1 cellular context compared by ENCODE assay signal in genomic region chr14:38548091-38548490, GRCh38.
TF ChIP-seq lines count a peak whose summit lies in the region.

No MANE protein-coding gene starts in this region.

TF ChIP-seq in IMR-90, 13 proteins besides CTCF, POLR2A, EP300 and RAD21 (continued from another document):
- TF ChIP-seq, protein P1, sequence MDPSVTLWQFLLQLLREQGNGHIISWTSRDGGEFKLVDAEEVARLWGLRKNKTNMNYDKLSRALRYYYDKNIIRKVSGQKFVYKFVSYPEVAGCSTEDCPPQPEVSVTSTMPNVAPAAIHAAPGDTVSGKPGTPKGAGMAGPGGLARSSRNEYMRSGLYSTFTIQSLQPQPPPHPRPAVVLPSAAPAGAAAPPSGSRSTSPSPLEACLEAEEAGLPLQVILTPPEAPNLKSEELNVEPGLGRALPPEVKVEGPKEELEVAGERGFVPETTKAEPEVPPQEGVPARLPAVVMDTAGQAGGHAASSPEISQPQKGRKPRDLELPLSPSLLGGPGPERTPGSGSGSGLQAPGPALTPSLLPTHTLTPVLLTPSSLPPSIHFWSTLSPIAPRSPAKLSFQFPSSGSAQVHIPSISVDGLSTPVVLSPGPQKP (IDR thresholded peaks at IDR 0.05; ENCODE audit: borderline replicate concordance, low read depth, low read length) = no peak
- TF ChIP-seq SMC3 (IDR thresholded peaks at IDR 0.05; ENCODE audit: low read depth, low read length) (no peak), MAZ (IDR thresholded peaks at IDR 0.05; ENCODE audit: borderline replicate concordance, low read depth, low read length) (no peak), NFE2L2 (IDR thresholded peaks at IDR 0.05; ENCODE audit: low read depth, low read length) (no peak), MXI1 (IDR thresholded peaks at IDR 0.05; ENCODE audit: borderline replicate concordance, low read depth, low read length) (no peak), MAFK (IDR thresholded peaks at IDR 0.05; ENCODE audit: low read depth, low read length) (no peak), RFX5 (IDR thresholded peaks at IDR 0.05; ENCODE audit: low read depth, low read length) (no peak), CEBPB (IDR thresholded peaks at IDR 0.05; ENCODE audit: low read depth, low read length) (no peak), CHD1 (IDR thresholded peaks at IDR 0.05; ENCODE audit: low read depth, low read length) (no peak)
